Comparison of ENCODE assay signal across 1 cellular context in the genomic region with DNA sequence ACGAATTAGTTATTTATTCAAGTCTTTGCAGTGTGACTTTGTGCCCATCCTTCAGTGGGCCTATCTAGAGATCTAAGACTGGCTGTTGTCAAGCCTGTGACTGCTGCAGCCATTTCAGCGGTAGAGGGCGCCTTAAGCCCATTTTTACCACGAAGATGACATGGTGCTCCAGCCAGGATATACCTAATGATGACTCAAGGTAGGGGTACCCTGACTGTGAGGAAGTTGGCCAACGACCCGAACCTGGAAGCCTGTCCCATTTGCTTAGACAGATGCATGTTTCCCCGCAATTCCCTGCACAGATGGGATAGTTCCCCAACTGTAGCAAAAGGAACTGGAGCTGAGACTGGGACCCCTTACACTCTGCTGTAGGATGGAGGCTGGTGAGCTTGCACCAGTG.
TF ChIP-seq lines count a peak whose summit lies in the region.

No MANE protein-coding gene starts in this region.

TF ChIP-seq in GM23338, 12 proteins besides CTCF, POLR2A, EP300 and RAD21 (continued from another document):
- TF ChIP-seq ZNF462 (CRISPR knock-in tag; IDR thresholded peaks at IDR 0.05): no peak
- TF ChIP-seq, protein P1, sequence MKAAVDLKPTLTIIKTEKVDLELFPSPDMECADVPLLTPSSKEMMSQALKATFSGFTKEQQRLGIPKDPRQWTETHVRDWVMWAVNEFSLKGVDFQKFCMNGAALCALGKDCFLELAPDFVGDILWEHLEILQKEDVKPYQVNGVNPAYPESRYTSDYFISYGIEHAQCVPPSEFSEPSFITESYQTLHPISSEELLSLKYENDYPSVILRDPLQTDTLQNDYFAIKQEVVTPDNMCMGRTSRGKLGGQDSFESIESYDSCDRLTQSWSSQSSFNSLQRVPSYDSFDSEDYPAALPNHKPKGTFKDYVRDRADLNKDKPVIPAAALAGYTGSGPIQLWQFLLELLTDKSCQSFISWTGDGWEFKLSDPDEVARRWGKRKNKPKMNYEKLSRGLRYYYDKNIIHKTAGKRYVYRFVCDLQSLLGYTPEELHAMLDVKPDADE (IDR thresholded peaks at IDR 0.05): no peak
